1 cellular context compared by ENCODE assay signal in the genomic region with DNA sequence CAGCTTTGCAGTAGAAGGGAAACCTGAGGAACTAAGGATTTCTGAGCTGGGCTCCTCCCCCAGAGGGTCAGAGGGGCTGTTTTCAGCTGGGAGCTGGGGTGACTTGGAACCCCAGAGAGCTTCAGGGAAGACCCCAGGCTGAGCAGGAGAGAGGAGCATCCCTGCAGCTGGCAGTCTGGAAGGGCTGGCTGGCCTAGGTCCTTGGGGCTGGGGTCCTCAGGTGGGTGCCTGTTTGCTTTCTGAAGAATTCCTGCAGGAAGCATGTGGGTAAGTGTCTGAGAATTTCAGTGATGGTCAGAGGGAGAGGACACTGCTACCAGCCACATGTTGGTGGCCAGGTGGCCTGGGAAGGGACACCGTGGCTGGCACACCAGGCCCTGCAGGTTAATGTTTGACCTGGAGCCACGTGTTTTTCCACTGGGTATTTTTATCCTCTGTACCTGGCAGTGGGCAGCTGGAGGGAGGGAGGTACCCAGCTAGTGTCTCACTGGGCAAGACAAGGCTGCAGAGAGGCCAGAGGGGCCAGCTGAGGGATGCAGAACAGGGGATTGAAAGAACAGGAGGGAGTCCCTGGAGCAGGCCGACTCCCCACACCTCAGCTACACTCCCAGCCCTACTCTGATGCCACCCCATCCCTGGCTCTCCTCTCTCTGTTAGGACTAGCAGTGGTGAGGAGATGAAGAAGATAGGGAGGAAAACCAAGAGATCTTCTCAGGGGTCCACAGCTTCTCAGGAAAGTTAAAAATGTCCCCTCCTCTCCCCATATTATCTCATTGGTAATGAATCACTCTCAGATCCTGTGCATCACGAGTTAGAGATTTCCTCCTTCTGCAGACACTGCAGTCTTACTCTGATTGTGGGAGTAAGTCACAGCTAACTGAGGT.
TF ChIP-seq lines count a peak whose summit lies in the region.

No MANE protein-coding gene starts in this region.

TF ChIP-seq in A549, 52 proteins besides CTCF, POLR2A, EP300 and RAD21 (continued from another document):
- TF ChIP-seq, protein P1, sequence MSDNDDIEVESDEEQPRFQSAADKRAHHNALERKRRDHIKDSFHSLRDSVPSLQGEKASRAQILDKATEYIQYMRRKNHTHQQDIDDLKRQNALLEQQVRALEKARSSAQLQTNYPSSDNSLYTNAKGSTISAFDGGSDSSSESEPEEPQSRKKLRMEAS (IDR thresholded peaks at IDR 0.05): 0 out of 2 replicates have a peak, but pooled peaks have one; percentile 17
TF ChIP-seq in A549: peak in this region for 1.
